Comparison of ENCODE assay signal across 34 cellular contexts in the genomic region with DNA sequence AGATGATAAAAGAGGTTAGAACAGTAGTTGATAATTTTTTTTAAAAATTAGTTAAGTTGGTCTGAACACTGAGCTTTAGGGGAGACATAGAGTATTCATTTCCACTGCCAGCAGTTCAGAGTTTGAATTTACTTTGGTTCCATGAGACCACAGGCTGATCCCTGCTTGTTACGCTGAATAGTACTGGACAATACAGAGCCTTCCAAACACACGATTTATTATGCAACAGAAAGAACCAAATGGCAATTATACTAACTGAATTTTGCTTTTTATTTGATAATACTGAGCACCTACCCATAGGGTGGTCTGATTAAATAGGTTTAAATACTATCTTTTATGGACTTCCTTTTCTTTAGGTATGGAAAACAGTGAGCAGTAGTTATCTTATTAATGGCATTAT.
"Had no signal": no experiment of that assay in that cellular context is flagged by ENCODE, and none has a peak within 500 bp of the region (broad histone marks: within the 10 kb centered on the region; RNA-seq: fewer than 3 reads in every experiment).

No MANE protein-coding gene starts in this region.

- H3K4me3 ChIP-seq: MG63 had no signal

- DNase-seq: Kasumi-1, KG1, MG63, MM.1S, MV-4-11, NCI-H1048, NCI-H1092, NCI-H1092 treated with DMSO at 0.1 percent for 48 hours, NCI-H1105, NCI-H1105 treated with DMSO at 0.1 percent for 48 hours, NCI-H1417, NCI-H1417 treated with DMSO at 0.1 percent for 48 hours, NCI-H1436, NCI-H1436 treated with DMSO at 0.1 percent for 48 hours, NCI-H146, NCI-H1694, NCI-H1694 treated with DMSO at 0.1 percent for 48 hours, NCI-H187, NCI-H187 treated with DMSO at 0.1 percent for 48 hours, NCI-H1930, NCI-H2029, NCI-H2029 treated with DMSO at 0.1 percent for 48 hours, NCI-H2081, NCI-H2081 treated with DMSO at 0.1 percent for 48 hours, NCI-H2107, NCI-H2171, NCI-H2171 treated with DMSO at 0.1 percent for 48 hours, NCI-H2227 treated with DMSO at 0.1 percent for 48 hours, NCI-H226, NCI-H345, NCI-H446, NCI-H446 treated with DMSO at 0.1 percent for 48 hours, NCI-H510A had no signal

- H3K27me3 ChIP-seq: MG63 had no signal

- H3K27ac ChIP-seq: KMS-11 had no signal

- H3K36me3 ChIP-seq: MG63 had no signal

- H3K4me2 ChIP-seq: KMS-11 had no signal

- H3K9me3 ChIP-seq: MG63 had no signal

- H3K9ac ChIP-seq: KMS-11 had no signal
